Comparison of ENCODE assay signal across 10 cellular contexts in genomic region chr17:44067547-44067945, GRCh38. TPM values are rescaled to one million over a fixed set of nuclear protein-coding genes. Genes with fewer than 3 reads are reported as not detected.
DNase-seq lines count a peak whose midpoint lies in the region; ATAC-seq and TF ChIP-seq lines count a peak whose summit lies in the region.
"Had no signal": no experiment of that assay in that cellular context is flagged by ENCODE, and none has a peak within 500 bp of the region (broad histone marks: within the 10 kb centered on the region; RNA-seq: fewer than 3 reads in every experiment).

No MANE protein-coding gene starts in this region.

- H3K36me3 Mint-ChIP-seq in Caco-2 (ENCODE audit: insufficient read depth, unreplicated experiment) = peaks cover 57% of the 10 kb centered on the region

- peak overlapping the region; percentile 94 for H3K4me3 Mint-ChIP-seq in Caco-2 (ENCODE audit: unreplicated experiment)

- no peak for ATAC-seq in GM21447 (IDR thresholded peaks at IDR 0.05; ENCODE audit: unreplicated experiment)
- ATAC-seq: foreskin keratinocyte; stimulated activated memory B cell treated with anti-CD40 and anti-IgM and Interleukin-4, amounts not matched to agents 10 μg/mL and 1 μg/mL and 100 μg/mL, for 72 hours had no signal

- H3K4me1 ChIP-seq in Caco-2 (peaks cover 19% of the 10 kb centered on the region), breast epithelium (peaks cover 4 to 5% of the 10 kb centered on the region in 2 donors), neutrophil (ENCODE audit: control insufficient read depth in 1 of 2, insufficient read depth in 1 of 2, low read depth in 1 of 2, low read length in 1 of 2) (peaks cover 44 to 47% of the 10 kb centered on the region in 2 experiments)

- DNase-seq in Caco-2 (no peak), MV-4-11 (lab: John Stamatoyannopoulos, UW) (peak; percentile 16), breast epithelium (ENCODE audit: low spot score in 2 of 2) (no peak), NCI-H1092 treated with DMSO at 0.1 percent for 48 hours (lab: John Stamatoyannopoulos, UW) (no peak), NCI-H146 treated with DMSO at 0.1 percent for 48 hours (lab: John Stamatoyannopoulos, UW; ENCODE audit: unreplicated experiment) (no peak)
- DNase-seq in stimulated activated CD4-positive, alpha-beta T cell treated with anti-CD3 and anti-CD28 coated beads, Interleukin-2, amount 100 ng/mL, for 24 hours = no peak
- DNase-seq: foreskin keratinocyte had no signal

- H3K27me3 Mint-ChIP-seq in Caco-2 (ENCODE audit: insufficient read depth, unreplicated experiment) = no peaks in the 10 kb centered on the region
- H3K27me3 Mint-ChIP-seq: stimulated activated memory B cell treated with anti-CD40 and anti-IgM and Interleukin-4, amounts not matched to agents 10 μg/mL and 1 μg/mL and 100 μg/mL, for 72 hours had no signal

- no peak for TF ChIP-seq POLR2A in breast epithelium (IDR thresholded peaks at IDR 0.05)

- H3K9me3 Mint-ChIP-seq in Caco-2 (ENCODE audit: unreplicated experiment) = no peaks in the 10 kb centered on the region
- H3K9me3 Mint-ChIP-seq: stimulated activated memory B cell treated with anti-CD40 and anti-IgM and Interleukin-4, amounts not matched to agents 10 μg/mL and 1 μg/mL and 100 μg/mL, for 72 hours had no signal

- H3K4me3 ChIP-seq in Caco-2 (ENCODE audit: low read depth, low read length) (no peak overlapping the region), breast epithelium (no peak overlapping the region), neutrophil (ENCODE audit: low read depth in 1 of 2, low read length in 1 of 2) (no peak overlapping the region)

- BruUV-seq in Caco-2 (replicated peaks; lab: Mats Ljungman, UMichigan) = no TSS peak

- CTCF ChIA-PET in Caco-2 (lab: Charles Lee) = interaction anchor here (0.6 kb wide), 1 partner anchor 564 kb away, joined by 12 read pairs; no protein-coding TSS in a partner anchor

- no peak overlapping the region for H3K27ac Mint-ChIP-seq in Caco-2 (ENCODE audit: unreplicated experiment)

- POLR2A ChIA-PET in Caco-2 (lab: Charles Lee) = no interaction called here

- peaks cover 15% of the 10 kb centered on the region for H3K4me1 Mint-ChIP-seq in Caco-2 (ENCODE audit: low read depth, unreplicated experiment)

- H3K27me3 ChIP-seq in Caco-2 (replicated peaks; ENCODE audit: control insufficient read depth, insufficient read depth, low read length) (no peaks in the 10 kb centered on the region), breast epithelium (no peaks in the 10 kb centered on the region), neutrophil (no peaks in the 10 kb centered on the region)
- H3K27me3 ChIP-seq: foreskin keratinocyte had no signal

- H3K9me3 ChIP-seq in Caco-2 (no peaks in the 10 kb centered on the region), breast epithelium (no peaks in the 10 kb centered on the region), neutrophil (no peaks in the 10 kb centered on the region)

- intact Hi-C loops in Caco-2 (cut with micrococcal nuclease; ENCODE audit: unreplicated experiment) = no loop called here
- intact Hi-C loops in breast epithelium (cut with DNase I; ENCODE audit: low total_unique reads) = no loop called here

- TF ChIP-seq CTCF in Caco-2 (IDR thresholded peaks at IDR 0.05; ENCODE audit: insufficient read depth in 1 of 2, low read depth in 1 of 2, low read length in 1 of 2, severe bottlenecking in 1 of 2, unreplicated experiment in 1 of 2) (no peak), breast epithelium (IDR thresholded peaks at IDR 0.05) (no peak), neutrophil (IDR thresholded peaks at IDR 0.05) (no peak)

- H3K27ac ChIP-seq in breast epithelium (peak overlapping the region; percentile 92 to 99), neutrophil (peak overlapping the region; percentile 93)

- H3K36me3 ChIP-seq in Caco-2 (ENCODE audit: control insufficient read depth, insufficient read depth, low read length) (no peaks in the 10 kb centered on the region; the same call in 1 of the 2 replicates), breast epithelium (no peaks in the 10 kb centered on the region), neutrophil (peaks cover 8% of the 10 kb centered on the region)

RNA-seq across cellular contexts. Expression of gene LSM12, which starts 1.1 kb away (rescaled TPM):
- total RNA-seq in Caco-2 (2022) (83.1 and 85.5 TPM in 2 replicates), breast epithelium (10 to 100 TPM; 36.8 to 45.4 (median 43.6) TPM)

RNA-seq across cellular contexts. Expression of gene G6PC3, which starts 3.0 kb away (rescaled TPM):
- total RNA-seq in Caco-2 (2022) (60.1 and 64.5 TPM in 2 replicates), breast epithelium (10 to 100 TPM; 34.7 to 39.8 (median 35.4) TPM)

RNA-seq across cellular contexts. Expression of gene TMEM101, which starts 52.8 kb away (rescaled TPM):
- total RNA-seq in Caco-2 (2022) (41.7 and 43.5 TPM in 2 replicates), breast epithelium (10 to 100 TPM; 28.6 to 80.8 (median 41.0) TPM)

RNA-seq across cellular contexts. Expression of gene HDAC5, which starts 55.9 kb away (rescaled TPM):
- total RNA-seq in Caco-2 (2022) (25.9 and 27.0 TPM in 2 replicates), breast epithelium (10 to 100 TPM; 66.5 to 79.3 (median 75.4) TPM)
